In genomic region chr11:47345890-47346563, GRCh38 we compare ENCODE assay signal across 22 cellular contexts. TPM values are rescaled to one million over a fixed set of nuclear protein-coding genes. Genes with fewer than 3 reads are reported as not detected.
DNase-seq lines count a peak whose midpoint lies in the region; ATAC-seq and TF ChIP-seq lines count a peak whose summit lies in the region.
"Had no signal": no experiment of that assay in that cellular context is flagged by ENCODE, and none has a peak within 500 bp of the region (broad histone marks: within the 10 kb centered on the region; RNA-seq: fewer than 3 reads in every experiment).

No MANE protein-coding gene starts in this region.

- ATAC-seq in Right ventricle myocardium inferior (peak; percentile 0), Right ventricle myocardium superior (ENCODE audit: poor library complexity) (no peak), gastroesophageal sphincter (no peak)

- TF ChIP-seq CTCF in right atrium auricular region (IDR thresholded peaks at IDR 0.05) (no peak), progenitor cell of endocrine pancreas (IDR thresholded peaks at IDR 0.05; ENCODE audit: unreplicated experiment) (no peak), gastroesophageal sphincter (IDR thresholded peaks at IDR 0.05) (no peak)

- TF ChIP-seq EP300 in gastroesophageal sphincter (IDR thresholded peaks at IDR 0.05), result no peak

- no peaks in the 10 kb centered on the region for H3K9me3 Mint-ChIP-seq in progenitor cell of endocrine pancreas (ENCODE audit: low read depth)
- H3K9me3 Mint-ChIP-seq: CD4-positive, CD25-positive, alpha-beta regulatory T cell had no signal

- H3K27me3 Mint-ChIP-seq in progenitor cell of endocrine pancreas, result peaks cover 4% of the 10 kb centered on the region
- H3K27me3 Mint-ChIP-seq: CD4-positive, CD25-positive, alpha-beta regulatory T cell had no signal

- peaks cover 87% of the 10 kb centered on the region for H3K36me3 ChIP-seq in right atrium auricular region
- H3K36me3 ChIP-seq in gastroesophageal sphincter, result no peaks in the 10 kb centered on the region
- H3K36me3 ChIP-seq: Peyer's patch, SJCRH30 had no signal

- peak; percentile 49 for DNase-seq in Right ventricle myocardium inferior (ENCODE audit: missing footprints)
- DNase-seq in Right ventricle myocardium superior, result no peak
- peak; percentile 2 for DNase-seq in RPMI8226
- DNase-seq in right atrium auricular region (ENCODE audit: low spot score), result no peak
- no peak for DNase-seq in progenitor cell of endocrine pancreas (ENCODE audit: low spot score, unreplicated experiment)
- DNase-seq in cerebellar nuclear complex (lab: John Stamatoyannopoulos, UW), result no peak
- no peak for DNase-seq in NCI-H1694 treated with DMSO at 0.1 percent for 48 hours (lab: John Stamatoyannopoulos, UW)
- DNase-seq: CD4-positive, CD25-positive, alpha-beta regulatory T cell; DMS153; DND-41; Karpas-422; NCI-H1105; NCI-H1436 treated with DMSO at 0.1 percent for 48 hours; NCI-H2029; NCI-H2227 treated with DMSO at 0.1 percent for 48 hours; NCI-H526 treated with DMSO at 0.1 percent for 48 hours; SJCRH30 had no signal

- peaks cover 1% of the 10 kb centered on the region for H3K4me1 Mint-ChIP-seq in progenitor cell of endocrine pancreas (ENCODE audit: low read depth)

- peak overlapping the region; percentile 12 for H3K27ac Mint-ChIP-seq in progenitor cell of endocrine pancreas

- H3K4me1 ChIP-seq in right atrium auricular region (peaks cover 0 to 17% of the 10 kb centered on the region in 2 donors), gastroesophageal sphincter (no peaks in the 10 kb centered on the region)
- H3K4me1 ChIP-seq: Peyer's patch had no signal

- intact Hi-C loops in Right ventricle myocardium inferior (cut with DNase I), result no loop called here
- intact Hi-C loops in Right ventricle myocardium superior (cut with DNase I), result no loop called here

- H3K4me3 Mint-ChIP-seq in progenitor cell of endocrine pancreas (ENCODE audit: low read depth), result no peak overlapping the region
- H3K4me3 Mint-ChIP-seq: CD4-positive, CD25-positive, alpha-beta regulatory T cell had no signal

- H3K9me3 ChIP-seq in right atrium auricular region (no peaks in the 10 kb centered on the region), gastroesophageal sphincter (no peaks in the 10 kb centered on the region)
- H3K9me3 ChIP-seq: Peyer's patch, SJCRH30 had no signal

- H3K27me3 ChIP-seq in right atrium auricular region (no peaks in the 10 kb centered on the region), gastroesophageal sphincter (no peaks in the 10 kb centered on the region)
- H3K27me3 ChIP-seq: Peyer's patch had no signal

- WGBS in gastroesophageal sphincter (ENCODE audit: low coverage in 1 of 2), 2 donors, result 81% methylated on average over 15 of the region's 18 CpGs; no CpG with 5 or more reads in 1 of the 2 donors

- H3K27ac ChIP-seq in right atrium auricular region (peak overlapping the region; percentile 21 to 26), gastroesophageal sphincter (no peak overlapping the region)
- H3K27ac ChIP-seq: HL-60, Peyer's patch, SJCRH30 had no signal

- H3K36me3 Mint-ChIP-seq in progenitor cell of endocrine pancreas (ENCODE audit: insufficient read depth), result no peaks in the 10 kb centered on the region
- H3K36me3 Mint-ChIP-seq: CD4-positive, CD25-positive, alpha-beta regulatory T cell had no signal

- no peak for TF ChIP-seq POLR2A in gastroesophageal sphincter (IDR thresholded peaks at IDR 0.05)

- H3K4me3 ChIP-seq in right atrium auricular region (no peak overlapping the region), gastroesophageal sphincter (no peak overlapping the region)
- H3K4me3 ChIP-seq: Peyer's patch, SJCRH30 had no signal

RNA-seq across cellular contexts. Expression of gene MYBPC3, which starts 6.5 kb away (rescaled TPM):
- total RNA-seq in Right ventricle myocardium inferior (2,397 TPM), Right ventricle myocardium superior (2,568 TPM), right atrium auricular region (1,000 to 10,000 TPM in 1 of 2 donors, 100 to 1,000 TPM in 1; 797 to 1,210 TPM), progenitor cell of endocrine pancreas (0.10 and 0.22 TPM in 2 replicates), gastroesophageal sphincter (under 1 TPM in 2 of 4 donors, not detected in 2; 0.12 to 0.13 TPM)
- total RNA-seq: A172; CD4-positive, CD25-positive, alpha-beta regulatory T cell; Peyer's patch; SJCRH30 had no signal

RNA-seq across cellular contexts. Expression of gene SPI1, which starts 32.3 kb away (rescaled TPM):
- 14.6 TPM for total RNA-seq in Right ventricle myocardium inferior
- 11.1 TPM for total RNA-seq in Right ventricle myocardium superior
- total RNA-seq in right atrium auricular region, result 10 to 100 TPM in 1 of 2 donors, 1 to 10 TPM in 1; 7.5 to 23.1 TPM
- total RNA-seq in progenitor cell of endocrine pancreas, result not detected in 2 replicates
- 10 to 100 TPM in 3 of 4 donors, 1 to 10 TPM in 1; 4.2 to 32.4 (median 14.7) TPM for total RNA-seq in gastroesophageal sphincter
- total RNA-seq: A172, NCI-H460, SJCRH30 had no signal

Comparison
In these comparisons a context has a peak if more than half of its experiments do, and no peak if none do; other contexts are left out.
1. DNase-seq: peak in Right ventricle myocardium inferior (single experiment) and RPMI8226 (single experiment); none in Right ventricle myocardium superior (single experiment), right atrium auricular region (single experiment), progenitor cell of endocrine pancreas (single experiment), cerebellar nuclear complex (0 of 2) and NCI-H1694 treated with DMSO at 0.1 percent for 48 hours (single experiment).
2. H3K27ac ChIP-seq: peak in right atrium auricular region (2 of 2); none in gastroesophageal sphincter (0 of 4).
3. RNA of gene MYBPC3, which starts 6.5 kb away (total RNA-seq): 2,568 TPM in Right ventricle myocardium superior (single experiment), 2,397 TPM in Right ventricle myocardium inferior (single experiment) and 797 to 1,210 TPM in right atrium auricular region; 0.12 to 0.13 TPM in gastroesophageal sphincter and 0.10 to 0.22 TPM in progenitor cell of endocrine pancreas; every median in the first group is over 100 times any median in the second.